In genomic region chr16:9481749-9482148, GRCh38 we compare ENCODE assay signal across 28 cellular contexts.
"Had no signal": no experiment of that assay in that cellular context is flagged by ENCODE, and none has a peak within 500 bp of the region (broad histone marks: within the 10 kb centered on the region; RNA-seq: fewer than 3 reads in every experiment).

No MANE protein-coding gene starts in this region.

- H2AFZ ChIP-seq: neural progenitor cell had no signal

- H3K36me3 Mint-ChIP-seq: immature natural killer cell; mesothelial cell of epicardium; naive B cell; natural killer cell; neural progenitor cell; stimulated activated memory B cell treated with anti-CD40 and anti-IgM and Interleukin-4, amounts not matched to agents 10 μg/mL and 1 μg/mL and 100 μg/mL, for 72 hours had no signal

- H3K27ac Mint-ChIP-seq: immature natural killer cell; mesothelial cell of epicardium; naive B cell; natural killer cell; nephron progenitor cell; neural progenitor cell; progenitor cell of endocrine pancreas; stimulated activated memory B cell treated with anti-CD40 and anti-IgM and Interleukin-4, amounts not matched to agents 10 μg/mL and 1 μg/mL and 100 μg/mL, for 72 hours; stimulated activated naive CD8-positive, alpha-beta T cell treated with anti-CD3 and anti-CD28 coated beads, Interleukin-15, amount 100 ng/mL, for 72 hours had no signal

- H3K36me3 ChIP-seq: left lung, lower lobe of right lung, neural progenitor cell, ovary, right atrium auricular region, right lobe of liver, tibial nerve, upper lobe of left lung, vagina had no signal

- H3K27me3 Mint-ChIP-seq: stimulated activated naive CD8-positive, alpha-beta T cell treated with anti-CD3 and anti-CD28 coated beads, Interleukin-15, amount 100 ng/mL, for 72 hours had no signal

- ATAC-seq: left colon; left lung; lower lobe of right lung; natural killer cell; right lobe of liver; stimulated activated memory B cell treated with anti-CD40 and anti-IgM and Interleukin-4, amounts not matched to agents 10 μg/mL and 1 μg/mL and 100 μg/mL, for 72 hours; stimulated activated naive CD8-positive, alpha-beta T cell treated with anti-CD3 and anti-CD28 coated beads, Interleukin-15, amount 100 ng/mL, for 72 hours had no signal

- H3K4me1 ChIP-seq: left lung, lower lobe of right lung, neural progenitor cell, right atrium auricular region, right lobe of liver, tibial nerve, upper lobe of left lung, vagina had no signal

- H3K9ac ChIP-seq: neural progenitor cell had no signal

- H3K4me3 ChIP-seq: left lung, lower lobe of right lung, neural progenitor cell, ovary, right atrium auricular region, right lobe of liver, smooth muscle cell, tibial nerve, upper lobe of left lung, vagina had no signal

- DNase-seq: immature natural killer cell; kidney; left colon; left lung; lower lobe of right lung; mammary epithelial cell; mesenchymal stem cell; naive B cell; natural killer cell; nephron progenitor cell; ovary; right lobe of liver; stimulated activated CD4-positive, alpha-beta T cell treated with anti-CD3 and anti-CD28 coated beads, Interleukin-1b, Interleukin-23, amount 100 ng/mL, for 48 hours; stimulated activated CD4-positive, alpha-beta T cell treated with anti-CD3 and anti-CD28 coated beads, Interleukin-2, amount 100 ng/mL, for 48 hours; stimulated activated CD4-positive, alpha-beta T cell treated with anti-CD3 and anti-CD28 coated beads, Interleukin-4, amount 100 ng/mL, for 4 hours; stimulated activated CD8-positive, alpha-beta memory T cell treated with anti-CD3 and anti-CD28 coated beads, Interleukin-4, amount 100 ng/mL, for 48 hours; stimulated activated naive CD4-positive, alpha-beta T cell treated with Interleukin-2 at 50 U/mL for 16 hours; stimulated activated naive CD8-positive, alpha-beta T cell treated with anti-CD3 and anti-CD28 coated beads, Interleukin-15, amount 100 ng/mL, for 72 hours; substantia nigra; upper lobe of left lung had no signal

- H3K4me1 Mint-ChIP-seq: immature natural killer cell; mesothelial cell of epicardium; naive B cell; natural killer cell; stimulated activated memory B cell treated with anti-CD40 and anti-IgM and Interleukin-4, amounts not matched to agents 10 μg/mL and 1 μg/mL and 100 μg/mL, for 72 hours; stimulated activated naive CD8-positive, alpha-beta T cell treated with anti-CD3 and anti-CD28 coated beads, Interleukin-15, amount 100 ng/mL, for 72 hours had no signal

- H3K9me3 Mint-ChIP-seq: mesothelial cell of epicardium; natural killer cell; nephron progenitor cell; neural progenitor cell; stimulated activated memory B cell treated with anti-CD40 and anti-IgM and Interleukin-4, amounts not matched to agents 10 μg/mL and 1 μg/mL and 100 μg/mL, for 72 hours; stimulated activated naive CD8-positive, alpha-beta T cell treated with anti-CD3 and anti-CD28 coated beads, Interleukin-15, amount 100 ng/mL, for 72 hours had no signal

- H3K4me3 Mint-ChIP-seq: immature natural killer cell; mesothelial cell of epicardium; naive B cell; natural killer cell; nephron progenitor cell; neural progenitor cell; stimulated activated memory B cell treated with anti-CD40 and anti-IgM and Interleukin-4, amounts not matched to agents 10 μg/mL and 1 μg/mL and 100 μg/mL, for 72 hours; stimulated activated naive CD8-positive, alpha-beta T cell treated with anti-CD3 and anti-CD28 coated beads, Interleukin-15, amount 100 ng/mL, for 72 hours had no signal

- H3K27ac ChIP-seq: left lung, lower lobe of right lung, neural progenitor cell, ovary, right atrium auricular region, right lobe of liver, tibial nerve, upper lobe of left lung, vagina had no signal

- H3K27me3 ChIP-seq: left lung, neural progenitor cell, ovary, right atrium auricular region, right lobe of liver, tibial nerve, upper lobe of left lung, vagina had no signal

- H3K4me2 ChIP-seq: neural progenitor cell, smooth muscle cell had no signal

- H3K9me3 ChIP-seq: left lung, lower lobe of right lung, ovary, right atrium auricular region, right lobe of liver, tibial nerve, upper lobe of left lung, vagina had no signal
